Comparison of ENCODE assay signal across 9 cellular contexts in genomic region chr10:50540069-50540825, GRCh38.
DNase-seq lines count a peak whose midpoint lies in the region; ATAC-seq lines count a peak whose summit lies in the region.
"Had no signal": no experiment of that assay in that cellular context is flagged by ENCODE, and none has a peak within 500 bp of the region (broad histone marks: within the 10 kb centered on the region; RNA-seq: fewer than 3 reads in every experiment).

No MANE protein-coding gene starts in this region.

- peak; percentile 45 for DNase-seq in ELR (ENCODE audit: low read depth)
- peak; percentile 55 for DNase-seq in amniotic epithelial cell (ENCODE audit: low read depth)
- no peak for DNase-seq in ecto neural progenitor cell (ENCODE audit: low spot score)
- DNase-seq in HT-29 (ENCODE audit: low spot score): no peak
- no peak for DNase-seq in mesenteric fat pad (ENCODE audit: low spot score)
- DNase-seq in NCI-H1417 treated with DMSO at 0.1 percent for 48 hours (lab: John Stamatoyannopoulos, UW): no peak
- DNase-seq: nucleus accumbens had no signal

- peak; percentile 43 for ATAC-seq in GM21367 (IDR thresholded peaks at IDR 0.05; ENCODE audit: unreplicated experiment)
- ATAC-seq in HG03521 (IDR thresholded peaks at IDR 0.05; ENCODE audit: unreplicated experiment): peak; percentile 48

Comparison
In these comparisons a context has a peak if more than half of its experiments do, and no peak if none do; other contexts are left out.
1. DNase-seq: peak in ELR (single experiment) and amniotic epithelial cell (single experiment); none in ecto neural progenitor cell (single experiment), HT-29 (single experiment), mesenteric fat pad (single experiment) and NCI-H1417 treated with DMSO at 0.1 percent for 48 hours (single experiment).